ENCODE assay signal across 10 cellular contexts in genomic region chr9:37936965-37937364, GRCh38. TPM values are rescaled to one million over a fixed set of nuclear protein-coding genes. Genes with fewer than 3 reads are reported as not detected.
DNase-seq lines count a peak whose midpoint lies in the region; ATAC-seq and TF ChIP-seq lines count a peak whose summit lies in the region.
"Had no signal": no experiment of that assay in that cellular context is flagged by ENCODE, and none has a peak within 500 bp of the region (broad histone marks: within the 10 kb centered on the region; RNA-seq: fewer than 3 reads in every experiment).

No MANE protein-coding gene starts in this region.

- H3K27me3 ChIP-seq in adrenal gland: no peaks in the 10 kb centered on the region
- no peaks in the 10 kb centered on the region for H3K27me3 ChIP-seq in cardiac muscle cell

- intact Hi-C loops in adrenal gland (cut with DNase I): no loop called here

- peaks cover 7% of the 10 kb centered on the region for H3K27me3 Mint-ChIP-seq in HFFc6 (ENCODE audit: insufficient read depth)
- no peaks in the 10 kb centered on the region for H3K27me3 Mint-ChIP-seq in activated T-cell treated with anti-CD3 and anti-CD28 coated beads, Interleukin-2, amount 50 U/mL, for 4 hours (ENCODE audit: low read depth)

- TF ChIP-seq CTCF in HFFc6 (IDR thresholded peaks at IDR 0.05) (no peak), adrenal gland (IDR thresholded peaks at IDR 0.05) (no peak), cardiac muscle cell (IDR thresholded peaks at IDR 0.05; ENCODE audit: low read depth, low read length) (no peak)

- no peak for TF ChIP-seq POLR2A in adrenal gland (IDR thresholded peaks at IDR 0.05)

- peaks cover 73% of the 10 kb centered on the region for H3K4me1 Mint-ChIP-seq in HFFc6 (ENCODE audit: low read depth)
- no peaks in the 10 kb centered on the region for H3K4me1 Mint-ChIP-seq in activated T-cell treated with anti-CD3 and anti-CD28 coated beads, Interleukin-2, amount 50 U/mL, for 4 hours (ENCODE audit: low read depth)

- ATAC-seq in activated T-cell treated with anti-CD3 and anti-CD28 coated beads, Interleukin-2, amount 50 U/mL, for 4 hours: no peak
- ATAC-seq: left lobe of liver, sciatic nerve had no signal

- H3K27ac ChIP-seq in adrenal gland: peak overlapping the region in 2 of 5 donors; percentile 29 to 75
- peak overlapping the region; percentile 44 for H3K27ac ChIP-seq in cardiac muscle cell

- peak overlapping the region; percentile 76 for H3K4me3 Mint-ChIP-seq in HFFc6
- no peak overlapping the region for H3K4me3 Mint-ChIP-seq in activated T-cell treated with anti-CD3 and anti-CD28 coated beads, Interleukin-2, amount 50 U/mL, for 4 hours

- peaks cover 9% of the 10 kb centered on the region; the same call in 1 of the 2 replicates for H3K36me3 Mint-ChIP-seq in HFFc6 (ENCODE audit: low read depth)
- no peaks in the 10 kb centered on the region for H3K36me3 Mint-ChIP-seq in activated T-cell treated with anti-CD3 and anti-CD28 coated beads, Interleukin-2, amount 50 U/mL, for 4 hours (ENCODE audit: insufficient read depth)

- no peaks in the 10 kb centered on the region for H3K9me3 Mint-ChIP-seq in HFFc6
- no peaks in the 10 kb centered on the region for H3K9me3 Mint-ChIP-seq in activated T-cell treated with anti-CD3 and anti-CD28 coated beads, Interleukin-2, amount 50 U/mL, for 4 hours

- H3K27ac Mint-ChIP-seq in HFFc6: peak overlapping the region; percentile 96

- WGBS in adrenal gland, 4 donors: 50 to 57% (median 53%) methylated on average over 4 of the region's 4 CpGs

- H3K4me1 ChIP-seq in adrenal gland (replicated peaks in 1 of 2): peaks cover 10 to 31% of the 10 kb centered on the region in 2 donors
- peaks cover 25% of the 10 kb centered on the region for H3K4me1 ChIP-seq in cardiac muscle cell (ENCODE audit: low read depth)

- DNase-seq in HFFc6: peak; percentile 82
- DNase-seq in adrenal gland: peak in 5 of 7 donors; percentile 50 to 70 (median 69)
- peak; percentile 73 to 77 for DNase-seq in cardiac muscle cell (ENCODE audit: low read depth in 1 of 2, low spot score in 1 of 2)
- DNase-seq in renal cortical epithelial cell (ENCODE audit: low read depth): peak; percentile 33
- DNase-seq in activated T-cell treated with anti-CD3 and anti-CD28 coated beads, Interleukin-2, amount 50 U/mL, for 4 hours: no peak
- DNase-seq in MV-4-11 (lab: John Stamatoyannopoulos, UW): no peak
- no peak for DNase-seq in activated effector memory CD4-positive, alpha-beta T cell treated with anti-CD3 and anti-CD28 coated beads, Interleukin-2, amount 50 U/mL, for 16 hours
- DNase-seq: NCI-H345 had no signal

- H3K9me3 ChIP-seq in adrenal gland (replicated peaks in 1 of 3) (no peaks in the 10 kb centered on the region), cardiac muscle cell (ENCODE audit: low read depth) (no peaks in the 10 kb centered on the region)

- H3K4me3 ChIP-seq in adrenal gland: no peak overlapping the region
- no peak overlapping the region for H3K4me3 ChIP-seq in cardiac muscle cell

- H3K36me3 ChIP-seq in adrenal gland (replicated peaks in 1 of 2) (no peaks in the 10 kb centered on the region), cardiac muscle cell (no peaks in the 10 kb centered on the region)

RNA-seq across cellular contexts. Expression of gene SLC25A51, which starts 33.0 kb away (rescaled TPM):
- total RNA-seq in HFFc6 (2021; fragmentation: NEBNext Ultra II Directional; extraction: Animal tissue kit (Norgen Biotek cat#: 25700)): 10 to 100 TPM; 29.1 to 35.0 (median 32.9) TPM
- total RNA-seq in adrenal gland: 10 to 100 TPM; 11.9 to 23.4 (median 21.7) TPM
- polyA plus RNA-seq in adrenal gland: 10 to 100 TPM in 1 of 3 donors, 1 to 10 TPM in 2; 3.8 to 14.9 (median 4.7) TPM
- 17.0 and 21.1 TPM in 2 replicates for total RNA-seq in cardiac muscle cell
- polyA plus RNA-seq in cardiac muscle cell: 13.0 and 14.1 TPM in 2 replicates
- 60.4 and 66.9 TPM in 2 replicates for total RNA-seq in renal cortical epithelial cell
- total RNA-seq in activated T-cell treated with anti-CD3 and anti-CD28 coated beads, Interleukin-2, amount 50 U/mL, for 4 hours: 10 to 100 TPM; 36.7 to 38.1 (median 37.7) TPM

Comparison
In these comparisons a context has a peak if more than half of its experiments do, and no peak if none do; other contexts are left out.
1. DNase-seq: peak in HFFc6 (single experiment), adrenal gland (5 of 7), cardiac muscle cell (2 of 2) and renal cortical epithelial cell (single experiment); none in activated T-cell treated with anti-CD3 and anti-CD28 coated beads, Interleukin-2, amount 50 U/mL, for 4 hours (single experiment), MV-4-11 (single experiment) and activated effector memory CD4-positive, alpha-beta T cell treated with anti-CD3 and anti-CD28 coated beads, Interleukin-2, amount 50 U/mL, for 16 hours (single experiment).